1 cellular context compared by ENCODE assay signal in the genomic region with DNA sequence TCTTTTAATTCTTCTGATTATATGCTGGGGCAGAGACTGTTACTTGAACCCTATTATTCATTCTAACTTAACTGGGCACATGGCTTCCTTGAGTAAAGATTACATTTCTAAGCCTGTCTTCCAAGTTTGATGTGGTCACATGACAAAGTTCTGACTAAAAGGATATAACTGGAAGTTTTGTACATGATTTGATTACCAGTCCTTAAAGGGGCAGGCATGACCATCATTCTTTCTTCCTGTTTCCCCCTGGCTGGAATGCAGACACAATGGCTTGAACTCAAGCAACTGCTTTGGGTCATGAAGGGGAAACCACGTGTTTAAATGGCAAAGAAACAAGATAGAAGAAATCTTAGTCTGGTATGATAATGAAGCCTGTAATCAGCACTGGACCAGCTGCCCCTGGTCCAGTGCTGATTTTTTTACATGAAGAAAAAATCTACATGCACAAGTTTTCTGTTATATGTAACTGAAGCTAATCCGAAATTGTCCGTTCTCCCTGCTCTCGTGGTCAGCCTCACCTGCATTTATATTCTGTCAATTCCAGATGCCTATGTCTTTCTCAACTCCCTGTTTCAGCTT.
TF ChIP-seq lines count a peak whose summit lies in the region.

No MANE protein-coding gene starts in this region.

TF ChIP-seq in K562, 482 proteins besides CTCF, POLR2A, EP300 and RAD21 (continued from another document):
- TF ChIP-seq MYBL2 (IDR thresholded peaks at IDR 0.05; ENCODE audit: low read depth) (no peak), MYBL2 (CRISPR knock-in tag; IDR thresholded peaks at IDR 0.05; ENCODE audit: borderline replicate concordance) (no peak), FOS (IDR thresholded peaks at IDR 0.05; ENCODE audit: extremely low read depth, insufficient read length) (no peak), FOXK2 (conservative IDR thresholded peaks at IDR 0.05 in 1 of 2, IDR thresholded peaks at IDR 0.05 in 1 of 2; ENCODE audit: low read depth in 2 of 2) (no peak), PHF21A (IDR thresholded peaks at IDR 0.05; ENCODE audit: borderline replicate concordance, low read depth) (no peak), ELF1 (tag; IDR thresholded peaks at IDR 0.05) (no peak), ZFX (CRISPR knock-in tag; IDR thresholded peaks at IDR 0.05) (peak; percentile 16; the same call in 1 of the 2 replicates), TRIM28 (IDR thresholded peaks at IDR 0.05) (no peak), PCBP1 (IDR thresholded peaks at IDR 0.05; ENCODE audit: low read depth, low read length, poor library complexity, severe bottlenecking) (no peak), ZNF347 (CRISPR knock-in tag; IDR thresholded peaks at IDR 0.05; ENCODE audit: low read depth) (no peak), KDM1A (IDR thresholded peaks at IDR 0.05) (peak in 1 of 2 experiments; percentile 53; a peak in 3 of 4 replicates), TFAM (CRISPR knock-in tag; conservative IDR thresholded peaks at IDR 0.05) (no peak), MAFG (tag; conservative IDR thresholded peaks at IDR 0.05) (no peak), ZNF57 (CRISPR knock-in tag; IDR thresholded peaks at IDR 0.05) (no peak), KDM5B (IDR thresholded peaks at IDR 0.05; ENCODE audit: insufficient replicate concordance, low read depth, low read length) (no peak), ARID1B (IDR thresholded peaks at IDR 0.05) (0 out of 2 replicates have a peak, but pooled peaks have one; percentile 15), GATAD2B (IDR thresholded peaks at IDR 0.05; ENCODE audit: borderline replicate concordance) (no peak), ADNP (tag; IDR thresholded peaks at IDR 0.05) (peak; percentile 67), NFE2 (IDR thresholded peaks at IDR 0.05; ENCODE audit: low read depth) (no peak), ZC3H11A (IDR thresholded peaks at IDR 0.05; ENCODE audit: low read depth, low read length) (no peak), KLF16 (IDR thresholded peaks at IDR 0.05) (no peak), RBM25 (IDR thresholded peaks at IDR 0.05; ENCODE audit: low read depth, low read length, severe bottlenecking) (peak; percentile 89)
- TF ChIP-seq, protein P1, sequence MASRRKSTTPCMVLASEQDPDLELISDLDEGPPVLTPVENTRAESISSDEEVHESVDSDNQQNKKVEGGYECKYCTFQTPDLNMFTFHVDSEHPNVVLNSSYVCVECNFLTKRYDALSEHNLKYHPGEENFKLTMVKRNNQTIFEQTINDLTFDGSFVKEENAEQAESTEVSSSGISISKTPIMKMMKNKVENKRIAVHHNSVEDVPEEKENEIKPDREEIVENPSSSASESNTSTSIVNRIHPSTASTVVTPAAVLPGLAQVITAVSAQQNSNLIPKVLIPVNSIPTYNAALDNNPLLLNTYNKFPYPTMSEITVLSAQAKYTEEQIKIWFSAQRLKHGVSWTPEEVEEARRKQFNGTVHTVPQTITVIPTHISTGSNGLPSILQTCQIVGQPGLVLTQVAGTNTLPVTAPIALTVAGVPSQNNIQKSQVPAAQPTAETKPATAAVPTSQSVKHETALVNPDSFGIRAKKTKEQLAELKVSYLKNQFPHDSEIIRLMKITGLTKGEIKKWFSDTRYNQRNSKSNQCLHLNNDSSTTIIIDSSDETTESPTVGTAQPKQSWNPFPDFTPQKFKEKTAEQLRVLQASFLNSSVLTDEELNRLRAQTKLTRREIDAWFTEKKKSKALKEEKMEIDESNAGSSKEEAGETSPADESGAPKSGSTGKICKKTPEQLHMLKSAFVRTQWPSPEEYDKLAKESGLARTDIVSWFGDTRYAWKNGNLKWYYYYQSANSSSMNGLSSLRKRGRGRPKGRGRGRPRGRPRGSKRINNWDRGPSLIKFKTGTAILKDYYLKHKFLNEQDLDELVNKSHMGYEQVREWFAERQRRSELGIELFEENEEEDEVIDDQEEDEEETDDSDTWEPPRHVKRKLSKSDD (conservative IDR thresholded peaks at IDR 0.05; ENCODE audit: low read length) = no peak
- TF ChIP-seq, protein P2, sequence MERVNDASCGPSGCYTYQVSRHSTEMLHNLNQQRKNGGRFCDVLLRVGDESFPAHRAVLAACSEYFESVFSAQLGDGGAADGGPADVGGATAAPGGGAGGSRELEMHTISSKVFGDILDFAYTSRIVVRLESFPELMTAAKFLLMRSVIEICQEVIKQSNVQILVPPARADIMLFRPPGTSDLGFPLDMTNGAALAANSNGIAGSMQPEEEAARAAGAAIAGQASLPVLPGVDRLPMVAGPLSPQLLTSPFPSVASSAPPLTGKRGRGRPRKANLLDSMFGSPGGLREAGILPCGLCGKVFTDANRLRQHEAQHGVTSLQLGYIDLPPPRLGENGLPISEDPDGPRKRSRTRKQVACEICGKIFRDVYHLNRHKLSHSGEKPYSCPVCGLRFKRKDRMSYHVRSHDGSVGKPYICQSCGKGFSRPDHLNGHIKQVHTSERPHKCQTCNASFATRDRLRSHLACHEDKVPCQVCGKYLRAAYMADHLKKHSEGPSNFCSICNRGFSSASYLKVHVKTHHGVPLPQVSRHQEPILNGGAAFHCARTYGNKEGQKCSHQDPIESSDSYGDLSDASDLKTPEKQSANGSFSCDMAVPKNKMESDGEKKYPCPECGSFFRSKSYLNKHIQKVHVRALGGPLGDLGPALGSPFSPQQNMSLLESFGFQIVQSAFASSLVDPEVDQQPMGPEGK (CRISPR knock-in tag; IDR thresholded peaks at IDR 0.05; ENCODE audit: borderline replicate concordance) = no peak
